In genomic region chr19:34733826-34734600, GRCh38 we compare ENCODE assay signal across 1 cellular context.
TF ChIP-seq lines count a peak whose summit lies in the region.

TSS of gene ZNF181 (plus strand) at chr19:34734243. CDS start at chr19:34735038, 795 bp downstream.

TF ChIP-seq in HepG2, 621 proteins besides CTCF, POLR2A, EP300 and RAD21 (continued from another document and continues in another):
- TF ChIP-seq RNF219 (CRISPR knock-in tag; IDR thresholded peaks at IDR 0.05) (0 out of 2 replicates have a peak, but pooled peaks have one; percentile 80), MIXL1 (CRISPR knock-in tag; IDR thresholded peaks at IDR 0.05) (0 out of 2 replicates have a peak, but pooled peaks have one; percentile 12), YEATS2 (CRISPR knock-in tag; IDR thresholded peaks at IDR 0.05; ENCODE audit: borderline replicate concordance) (peak; percentile 67; the same call in 1 of the 2 replicates), MIER2 (CRISPR knock-in tag; IDR thresholded peaks at IDR 0.05) (no peak; the same call in 1 of the 2 replicates), AGO1 (IDR thresholded peaks at IDR 0.05; ENCODE audit: low read depth, low read length, poor library complexity, severe bottlenecking) (no peak), RXRA (CRISPR knock-in tag; IDR thresholded peaks at IDR 0.05) (peak; percentile 62; the same call in 1 of the 2 replicates), ZNF674 (CRISPR knock-in tag; IDR thresholded peaks at IDR 0.05; ENCODE audit: low read depth) (no peak), ZNF292 (CRISPR knock-in tag; IDR thresholded peaks at IDR 0.05; ENCODE audit: borderline replicate concordance, low read depth) (no peak), ONECUT2 (CRISPR knock-in tag; IDR thresholded peaks at IDR 0.05) (peak; percentile 74), ZNF501 (CRISPR knock-in tag; IDR thresholded peaks at IDR 0.05) (peak; percentile 85), HOXA3 (CRISPR knock-in tag; IDR thresholded peaks at IDR 0.05) (peak; percentile 96), POLR2AphosphoS5 (IDR thresholded peaks at IDR 0.05; ENCODE audit: low read depth, low read length) (peak; percentile 13), ZNF562 (CRISPR knock-in tag; IDR thresholded peaks at IDR 0.05; ENCODE audit: borderline replicate concordance) (no peak), ZNF710 (CRISPR knock-in tag; IDR thresholded peaks at IDR 0.05; ENCODE audit: borderline replicate concordance) (no peak), KMT2A (CRISPR knock-in tag; IDR thresholded peaks at IDR 0.05) (peak; percentile 52; the same call in 1 of the 2 replicates), TBP (CRISPR knock-in tag; IDR thresholded peaks at IDR 0.05) (0 out of 2 replicates have a peak, but pooled peaks have one; percentile 11), TBX2 (CRISPR knock-in tag; IDR thresholded peaks at IDR 0.05; ENCODE audit: borderline replicate concordance) (peak; percentile 78), RXRB (CRISPR knock-in tag; IDR thresholded peaks at IDR 0.05; ENCODE audit: borderline replicate concordance) (0 out of 2 replicates have a peak, but pooled peaks have one; percentile 31), IRX3 (CRISPR knock-in tag; IDR thresholded peaks at IDR 0.05; ENCODE audit: borderline replicate concordance, low read depth) (no peak), ZBTB34 (CRISPR knock-in tag; IDR thresholded peaks at IDR 0.05) (no peak), THAP9 (CRISPR knock-in tag; IDR thresholded peaks at IDR 0.05; ENCODE audit: borderline replicate concordance) (peak; percentile 62; the same call in 1 of the 2 replicates), ZNF7 (CRISPR knock-in tag; IDR thresholded peaks at IDR 0.05) (no peak), SALL1 (CRISPR knock-in tag; IDR thresholded peaks at IDR 0.05) (peak; percentile 75), ZNF30 (CRISPR knock-in tag; IDR thresholded peaks at IDR 0.05) (no peak), CBX2 (IDR thresholded peaks at IDR 0.05; ENCODE audit: low read depth, low read length) (no peak), CBX2 (CRISPR knock-in tag; IDR thresholded peaks at IDR 0.05; ENCODE audit: low read depth) (no peak), ZNF382 (CRISPR knock-in tag; IDR thresholded peaks at IDR 0.05; ENCODE audit: borderline replicate concordance) (no peak), SETDB1 (CRISPR knock-in tag; IDR thresholded peaks at IDR 0.05; ENCODE audit: borderline replicate concordance) (no peak), CHCHD3 (CRISPR knock-in tag; IDR thresholded peaks at IDR 0.05) (no peak), ZNF510 (CRISPR knock-in tag; IDR thresholded peaks at IDR 0.05; ENCODE audit: low read depth) (0 out of 2 replicates have a peak, but pooled peaks have one; percentile 61), ZNF17 (CRISPR knock-in tag; IDR thresholded peaks at IDR 0.05) (peak; percentile 68; the same call in 1 of the 2 replicates), ZBTB39 (CRISPR knock-in tag; IDR thresholded peaks at IDR 0.05) (peak; percentile 46; the same call in 1 of the 2 replicates), HOXA9 (CRISPR knock-in tag; IDR thresholded peaks at IDR 0.05; ENCODE audit: borderline replicate concordance) (no peak)
- TF ChIP-seq, protein P1, sequence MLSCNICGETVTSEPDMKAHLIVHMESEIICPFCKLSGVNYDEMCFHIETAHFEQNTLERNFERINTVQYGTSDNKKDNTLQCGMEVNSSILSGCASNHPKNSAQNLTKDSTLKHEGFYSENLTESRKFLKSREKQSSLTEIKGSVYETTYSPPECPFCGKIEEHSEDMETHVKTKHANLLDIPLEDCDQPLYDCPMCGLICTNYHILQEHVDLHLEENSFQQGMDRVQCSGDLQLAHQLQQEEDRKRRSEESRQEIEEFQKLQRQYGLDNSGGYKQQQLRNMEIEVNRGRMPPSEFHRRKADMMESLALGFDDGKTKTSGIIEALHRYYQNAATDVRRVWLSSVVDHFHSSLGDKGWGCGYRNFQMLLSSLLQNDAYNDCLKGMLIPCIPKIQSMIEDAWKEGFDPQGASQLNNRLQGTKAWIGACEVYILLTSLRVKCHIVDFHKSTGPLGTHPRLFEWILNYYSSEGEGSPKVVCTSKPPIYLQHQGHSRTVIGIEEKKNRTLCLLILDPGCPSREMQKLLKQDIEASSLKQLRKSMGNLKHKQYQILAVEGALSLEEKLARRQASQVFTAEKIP (CRISPR knock-in tag; IDR thresholded peaks at IDR 0.05; ENCODE audit: borderline replicate concordance) = no peak
- TF ChIP-seq, protein P2, sequence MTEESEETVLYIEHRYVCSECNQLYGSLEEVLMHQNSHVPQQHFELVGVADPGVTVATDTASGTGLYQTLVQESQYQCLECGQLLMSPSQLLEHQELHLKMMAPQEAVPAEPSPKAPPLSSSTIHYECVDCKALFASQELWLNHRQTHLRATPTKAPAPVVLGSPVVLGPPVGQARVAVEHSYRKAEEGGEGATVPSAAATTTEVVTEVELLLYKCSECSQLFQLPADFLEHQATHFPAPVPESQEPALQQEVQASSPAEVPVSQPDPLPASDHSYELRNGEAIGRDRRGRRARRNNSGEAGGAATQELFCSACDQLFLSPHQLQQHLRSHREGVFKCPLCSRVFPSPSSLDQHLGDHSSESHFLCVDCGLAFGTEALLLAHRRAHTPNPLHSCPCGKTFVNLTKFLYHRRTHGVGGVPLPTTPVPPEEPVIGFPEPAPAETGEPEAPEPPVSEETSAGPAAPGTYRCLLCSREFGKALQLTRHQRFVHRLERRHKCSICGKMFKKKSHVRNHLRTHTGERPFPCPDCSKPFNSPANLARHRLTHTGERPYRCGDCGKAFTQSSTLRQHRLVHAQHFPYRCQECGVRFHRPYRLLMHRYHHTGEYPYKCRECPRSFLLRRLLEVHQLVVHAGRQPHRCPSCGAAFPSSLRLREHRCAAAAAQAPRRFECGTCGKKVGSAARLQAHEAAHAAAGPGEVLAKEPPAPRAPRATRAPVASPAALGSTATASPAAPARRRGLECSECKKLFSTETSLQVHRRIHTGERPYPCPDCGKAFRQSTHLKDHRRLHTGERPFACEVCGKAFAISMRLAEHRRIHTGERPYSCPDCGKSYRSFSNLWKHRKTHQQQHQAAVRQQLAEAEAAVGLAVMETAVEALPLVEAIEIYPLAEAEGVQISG (CRISPR knock-in tag; IDR thresholded peaks at IDR 0.05) = peak; percentile 84
- TF ChIP-seq, protein P3, sequence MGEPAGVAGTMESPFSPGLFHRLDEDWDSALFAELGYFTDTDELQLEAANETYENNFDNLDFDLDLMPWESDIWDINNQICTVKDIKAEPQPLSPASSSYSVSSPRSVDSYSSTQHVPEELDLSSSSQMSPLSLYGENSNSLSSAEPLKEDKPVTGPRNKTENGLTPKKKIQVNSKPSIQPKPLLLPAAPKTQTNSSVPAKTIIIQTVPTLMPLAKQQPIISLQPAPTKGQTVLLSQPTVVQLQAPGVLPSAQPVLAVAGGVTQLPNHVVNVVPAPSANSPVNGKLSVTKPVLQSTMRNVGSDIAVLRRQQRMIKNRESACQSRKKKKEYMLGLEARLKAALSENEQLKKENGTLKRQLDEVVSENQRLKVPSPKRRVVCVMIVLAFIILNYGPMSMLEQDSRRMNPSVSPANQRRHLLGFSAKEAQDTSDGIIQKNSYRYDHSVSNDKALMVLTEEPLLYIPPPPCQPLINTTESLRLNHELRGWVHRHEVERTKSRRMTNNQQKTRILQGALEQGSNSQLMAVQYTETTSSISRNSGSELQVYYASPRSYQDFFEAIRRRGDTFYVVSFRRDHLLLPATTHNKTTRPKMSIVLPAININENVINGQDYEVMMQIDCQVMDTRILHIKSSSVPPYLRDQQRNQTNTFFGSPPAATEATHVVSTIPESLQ (CRISPR knock-in tag; conservative IDR thresholded peaks at IDR 0.05) = no peak
